8 cellular contexts compared by ENCODE assay signal in genomic region chr2:66435549-66435875, GRCh38. TPM values are rescaled to one million over a fixed set of nuclear protein-coding genes. Genes with fewer than 3 reads are reported as not detected.
DNase-seq lines count a peak whose midpoint lies in the region; ATAC-seq, FAIRE-seq and TF ChIP-seq lines count a peak whose summit lies in the region.

No MANE protein-coding gene starts in this region.

- H3K4me3 ChIP-seq in bronchial epithelial cell (ENCODE audit: low read depth, low read length) (peak overlapping the region; percentile 86), mesendoderm (ENCODE audit: low read length) (no peak overlapping the region), vagina (peak overlapping the region; percentile 72 to 77)

- no peak overlapping the region for H2BK5ac ChIP-seq in mesendoderm (ENCODE audit: low read length)

- no peak for FAIRE-seq in bronchial epithelial cell (lab: Jason Lieb, UNC)

- H2BK120ac ChIP-seq in mesendoderm (ENCODE audit: low read depth, low read length), result no peak overlapping the region

- ATAC-seq in Right ventricle myocardium inferior, result no peak
- no peak for ATAC-seq in Right ventricle myocardium superior (ENCODE audit: poor library complexity)
- no peak for ATAC-seq in HG02588 (IDR thresholded peaks at IDR 0.05; ENCODE audit: unreplicated experiment)
- no peak for ATAC-seq in HG02571 (IDR thresholded peaks at IDR 0.05; ENCODE audit: unreplicated experiment)

- intact Hi-C loops in Right ventricle myocardium inferior (cut with DNase I), result loop anchor here (2.0 to 10.0 kb wide), 5 partner anchors 61 to 1213 kb away; partner anchors contain the start of gene ETAA1
- intact Hi-C loops in Right ventricle myocardium superior (cut with DNase I), result no loop called here
- intact Hi-C loops in vagina (cut with DNase I), result no loop called here

- H3K4me2 ChIP-seq in mesendoderm (ENCODE audit: low read length), result peak overlapping the region; percentile 95

- no peak overlapping the region for H2AK5ac ChIP-seq in mesendoderm (ENCODE audit: low read length)

- no peak for TF ChIP-seq POLR2A in vagina (IDR thresholded peaks at IDR 0.05)

- H3K79me1 ChIP-seq in mesendoderm (ENCODE audit: low read length), result no peaks in the 10 kb centered on the region

- H3K27me3 ChIP-seq in bronchial epithelial cell (ENCODE audit: control insufficient read depth, insufficient read depth, low read length) (no peaks in the 10 kb centered on the region), mesendoderm (ENCODE audit: insufficient read depth, low read length, poor library complexity) (peaks cover 36% of the 10 kb centered on the region), vagina (no peaks in the 10 kb centered on the region)

- no peaks in the 10 kb centered on the region for H3K9me3 ChIP-seq in vagina

- H4K8ac ChIP-seq in mesendoderm (ENCODE audit: low read depth, low read length), result no peak overlapping the region

- H3K18ac ChIP-seq in mesendoderm (ENCODE audit: low read length), result no peak overlapping the region

- no peaks in the 10 kb centered on the region for H3K79me2 ChIP-seq in mesendoderm (ENCODE audit: control insufficient read depth, insufficient read depth, low read length)

- H4K5ac ChIP-seq in mesendoderm (ENCODE audit: low read length), result no peak overlapping the region

- H3K23ac ChIP-seq in mesendoderm (ENCODE audit: low read length), result no peak overlapping the region

- TF ChIP-seq CTCF in bronchial epithelial cell (IDR thresholded peaks at IDR 0.05; ENCODE audit: insufficient read depth, low read length, severe bottlenecking) (no peak), vagina (IDR thresholded peaks at IDR 0.05) (no peak)

- H3K36me3 ChIP-seq in bronchial epithelial cell (ENCODE audit: control insufficient read depth, insufficient read depth, low read length) (peaks cover 6% of the 10 kb centered on the region), mesendoderm (ENCODE audit: control insufficient read depth, insufficient read depth, low read length) (no peaks in the 10 kb centered on the region), vagina (peaks cover 0 to 6% of the 10 kb centered on the region in 2 donors)

- H3K27ac ChIP-seq in mesendoderm (ENCODE audit: low read depth, low read length) (no peak overlapping the region), vagina (peak overlapping the region; percentile 98)

- DNase-seq in Right ventricle myocardium inferior (ENCODE audit: missing footprints), result peak; percentile 37
- no peak for DNase-seq in Right ventricle myocardium superior
- DNase-seq in bronchial epithelial cell (ENCODE audit: low read depth), result no peak
- DNase-seq in mesendoderm, result peak; percentile 25
- DNase-seq in vagina (ENCODE audit: extremely low spot score in 2 of 2), result no peak
- no peak for DNase-seq in SHP77 treated with DMSO at 0.1 percent for 48 hours (lab: John Stamatoyannopoulos, UW)

- WGBS in mesendoderm (ENCODE audit: extremely low coverage, insufficient coverage, low lambda C conversion rate), result no CpG with 5 or more reads among the region's 15 CpGs

- H2BK15ac ChIP-seq in mesendoderm (replicated peaks; ENCODE audit: low read depth), result no peak overlapping the region

- no peak overlapping the region for H3K9ac ChIP-seq in mesendoderm (ENCODE audit: low read length)

- no peak overlapping the region for H3K56ac ChIP-seq in mesendoderm (ENCODE audit: low read length)

- H3K4me1 ChIP-seq in mesendoderm (ENCODE audit: control insufficient read depth, low read depth, low read length) (peaks cover 2% of the 10 kb centered on the region), vagina (peaks cover 12% of the 10 kb centered on the region)

- no peak overlapping the region for H3K4ac ChIP-seq in mesendoderm (ENCODE audit: low read depth, low read length)

RNA-seq across cellular contexts. Expression of gene MEIS1, which starts 0.6 kb away (rescaled TPM):
- total RNA-seq in Right ventricle myocardium inferior (40.1 TPM), Right ventricle myocardium superior (41.7 TPM), bronchial epithelial cell (27.7 and 28.4 TPM in 2 replicates), vagina (80.5 TPM)
- 0.25 TPM for polyA plus RNA-seq in mesendoderm (2013, experiment 1 of 2)
- polyA plus RNA-seq in mesendoderm (2013, experiment 2 of 2), result 0.10 TPM

Comparison
In these comparisons a context has a peak if more than half of its experiments do, and no peak if none do; other contexts are left out.
1. DNase-seq: peak in Right ventricle myocardium inferior (single experiment) and mesendoderm (single experiment); none in Right ventricle myocardium superior (single experiment), bronchial epithelial cell (single experiment), vagina (0 of 2) and SHP77 treated with DMSO at 0.1 percent for 48 hours (single experiment).